ENCODE assay signal across 17 cellular contexts in genomic region chr7:93889261-93889660, GRCh38. TPM values are rescaled to one million over a fixed set of nuclear protein-coding genes. Genes with fewer than 3 reads are reported as not detected.
DNase-seq lines count a peak whose midpoint lies in the region; ATAC-seq and TF ChIP-seq lines count a peak whose summit lies in the region.
"Had no signal": no experiment of that assay in that cellular context is flagged by ENCODE, and none has a peak within 500 bp of the region (broad histone marks: within the 10 kb centered on the region; RNA-seq: fewer than 3 reads in every experiment).

No MANE protein-coding gene starts in this region.

- H2BK15ac ChIP-seq in neuronal stem cell (ENCODE audit: low read length): no peak overlapping the region

- no peak overlapping the region for H3K18ac ChIP-seq in neuronal stem cell (ENCODE audit: low read length)

- no peak overlapping the region for H2BK5ac ChIP-seq in neuronal stem cell (ENCODE audit: low read length)

- H3K79me2 ChIP-seq in OCI-LY1 (ENCODE audit: insufficient read depth, low read length): no peaks in the 10 kb centered on the region

- no peaks in the 10 kb centered on the region for H3K9me2 ChIP-seq in OCI-LY1 (ENCODE audit: low read depth, low read length)

- no peak overlapping the region for H2AFZ ChIP-seq in OCI-LY1 (ENCODE audit: low read length)
- peak overlapping the region; percentile 36 for H2AFZ ChIP-seq in neuronal stem cell (ENCODE audit: low read length)

- H3K4me2 ChIP-seq in OCI-LY1 (ENCODE audit: low read length) (peak overlapping the region; percentile 82; the same call in 1 of the 2 replicates), neuronal stem cell (ENCODE audit: insufficient read depth, low read length, poor library complexity, severe bottlenecking) (no peak overlapping the region)

- H3K27me3 ChIP-seq in OCI-LY1 (ENCODE audit: insufficient read depth, low read length): no peaks in the 10 kb centered on the region
- H3K27me3 ChIP-seq in neuronal stem cell (ENCODE audit: control insufficient read depth in 3 of 3, insufficient read depth in 3 of 3, low read depth in 1 of 3, low read length in 3 of 3): peaks cover 0 to 10% (median 0%) of the 10 kb centered on the region in 3 experiments

- H3K36me3 ChIP-seq in OCI-LY1 (ENCODE audit: insufficient read depth, low read length) (no peaks in the 10 kb centered on the region), neuronal stem cell (replicated peaks in 1 of 2; ENCODE audit: control insufficient read depth in 2 of 2, insufficient read depth in 2 of 2, low read length in 2 of 2) (peaks cover 0 to 40% of the 10 kb centered on the region in 2 donors)
- H3K36me3 ChIP-seq: stomach had no signal

- DNase-seq in EH (ENCODE audit: low read depth) (peak; percentile 17), fibroblast of gingiva (ENCODE audit: low read depth) (peak; percentile 47), neuronal stem cell (ENCODE audit: low spot score) (no peak), germinal center (ENCODE audit: low spot score) (no peak), retina (no peak)
- DNase-seq: CD4-positive, alpha-beta T cell; effector memory CD8-positive, alpha-beta T cell; immature natural killer cell; NCI-H187; occipital lobe; stimulated activated CD4-positive, alpha-beta T cell treated with anti-CD3 and anti-CD28 coated beads, Interleukin-4, amount 100 ng/mL, for 24 hours; stomach had no signal

- TF ChIP-seq CTCF in OCI-LY1 (IDR thresholded peaks at IDR 0.05; ENCODE audit: low read length): no peak

- no peak overlapping the region for H2AK5ac ChIP-seq in neuronal stem cell (ENCODE audit: low read depth, low read length)

- H3K9me3 ChIP-seq in OCI-LY1 (ENCODE audit: low read length) (no peaks in the 10 kb centered on the region), neuronal stem cell (replicated peaks in 1 of 2; ENCODE audit: control insufficient read depth in 2 of 2, insufficient read depth in 1 of 2, low read depth in 1 of 2, low read length in 2 of 2) (no peaks in the 10 kb centered on the region)
- H3K9me3 ChIP-seq: stomach had no signal

- H2BK120ac ChIP-seq in neuronal stem cell (ENCODE audit: low read depth, low read length): no peak overlapping the region

- no peak overlapping the region for H3K4ac ChIP-seq in neuronal stem cell (ENCODE audit: low read length)

- H3K4me1 ChIP-seq in OCI-LY1 (ENCODE audit: insufficient read depth, low read length, severe bottlenecking) (peaks cover 20% of the 10 kb centered on the region), neuronal stem cell (ENCODE audit: control insufficient read depth in 2 of 2, insufficient read depth in 1 of 2, low read depth in 1 of 2, low read length in 2 of 2) (no peaks in the 10 kb centered on the region)

- no peak overlapping the region for H3K14ac ChIP-seq in neuronal stem cell (ENCODE audit: low read length)

- no peaks in the 10 kb centered on the region for H3F3A ChIP-seq in OCI-LY1 (ENCODE audit: insufficient read depth, low read length)

- no CpG with 5 or more reads among the region's 3 CpGs for whole genome bisulfite sequencing in neuronal stem cell (ENCODE audit: extremely low coverage in 2 of 2, insufficient read length in 2 of 2, insufficient replicate concordance in 1 of 2), 2 donors

- no peak overlapping the region for H4K91ac ChIP-seq in neuronal stem cell (ENCODE audit: low read depth, low read length, poor library complexity)

- H3K27ac ChIP-seq in OCI-LY1 (ENCODE audit: low read depth, low read length, poor library complexity, severe bottlenecking): no peak overlapping the region
- no peak overlapping the region for H3K27ac ChIP-seq in neuronal stem cell (replicated peaks; ENCODE audit: low read length)

- no peak overlapping the region for H3K23ac ChIP-seq in neuronal stem cell (ENCODE audit: low read depth, low read length, poor library complexity)

- ATAC-seq in GM21423 (IDR thresholded peaks at IDR 0.05; ENCODE audit: unreplicated experiment): no peak
- ATAC-seq in HG02840 (IDR thresholded peaks at IDR 0.05; ENCODE audit: low FRiP score, unreplicated experiment): no peak
- ATAC-seq: effector memory CD8-positive, alpha-beta T cell; Panc1 had no signal

- H3K79me1 ChIP-seq in neuronal stem cell (ENCODE audit: low read depth, low read length): no peaks in the 10 kb centered on the region

- no peaks in the 10 kb centered on the region for H4K20me1 ChIP-seq in OCI-LY1 (ENCODE audit: insufficient read depth, low read length)

- no peak overlapping the region for H3K9ac ChIP-seq in OCI-LY1 (ENCODE audit: low read length)
- no peak overlapping the region for H3K9ac ChIP-seq in neuronal stem cell (ENCODE audit: low read depth, low read length, poor library complexity)

- H3K4me3 ChIP-seq in OCI-LY1 (ENCODE audit: low read depth, low read length, poor library complexity, severe bottlenecking): no peak overlapping the region
- H3K4me3 ChIP-seq in neuronal stem cell (ENCODE audit: low read length in 2 of 2): peak overlapping the region in 1 of 2 donors; percentile 76

- no peak overlapping the region for H4K8ac ChIP-seq in neuronal stem cell (ENCODE audit: low read depth, low read length)

- H2BK12ac ChIP-seq in neuronal stem cell (ENCODE audit: low read length): no peak overlapping the region

RNA-seq across cellular contexts. Expression of gene TFPI2, which starts 1.3 kb away (rescaled TPM):
- polyA plus RNA-seq in neuronal stem cell (2013, experiment 1 of 2): 4.7 TPM
- 5.2 TPM for polyA plus RNA-seq in neuronal stem cell (2013, experiment 2 of 2)
- polyA plus RNA-seq: immature natural killer cell had no signal

RNA-seq across cellular contexts. Expression of gene GNGT1, which starts 17.1 kb away (rescaled TPM):
- polyA plus RNA-seq in neuronal stem cell (2013, experiment 1 of 2): 0.33 TPM
- polyA plus RNA-seq in neuronal stem cell (2013, experiment 2 of 2): 0.42 TPM
- polyA plus RNA-seq: H1, immature natural killer cell, stomach had no signal

RNA-seq across cellular contexts. Expression of gene GNG11, which starts 32.3 kb away (rescaled TPM):
- polyA plus RNA-seq in neuronal stem cell (2013, experiment 1 of 2): 2.2 TPM
- 2.5 TPM for polyA plus RNA-seq in neuronal stem cell (2013, experiment 2 of 2)

Comparison
In these comparisons a context has a peak if more than half of its experiments do, and no peak if none do; other contexts are left out.
1. DNase-seq: peak in EH (single experiment) and fibroblast of gingiva (single experiment); none in neuronal stem cell (single experiment), germinal center (single experiment) and retina (single experiment).